In genomic region chr1:32963746-32964460, GRCh38 we compare ENCODE assay signal across 9 cellular contexts. TPM values are rescaled to one million over a fixed set of nuclear protein-coding genes. Genes with fewer than 3 reads are reported as not detected.
DNase-seq lines count a peak whose midpoint lies in the region; ATAC-seq, FAIRE-seq and TF ChIP-seq lines count a peak whose summit lies in the region.
"Had no signal": no experiment of that assay in that cellular context is flagged by ENCODE, and none has a peak within 500 bp of the region (broad histone marks: within the 10 kb centered on the region; RNA-seq: fewer than 3 reads in every experiment).

No MANE protein-coding gene starts in this region.

- BruUV-seq in Caco-2 (replicated peaks; lab: Mats Ljungman, UMichigan) (no TSS peak), GM12878 (replicated peaks; lab: Mats Ljungman, UMichigan) (no TSS peak)

- peaks cover 3% of the 10 kb centered on the region for H3K27me3 Mint-ChIP-seq in Caco-2 (ENCODE audit: insufficient read depth, unreplicated experiment)

- ATAC-seq in GM21526 (IDR thresholded peaks at IDR 0.05; ENCODE audit: low FRiP score, unreplicated experiment) (peak; percentile 15), GM12878 (peak; percentile 44)

- peak overlapping the region; percentile 47 for H2AFZ ChIP-seq in GM12878 (ENCODE audit: control insufficient read depth, low read depth, low read length)

- peak overlapping the region; percentile 81 for H3K4me3 Mint-ChIP-seq in Caco-2 (ENCODE audit: unreplicated experiment)

- H3K27ac ChIP-seq in GM12878 (ENCODE audit: control insufficient read depth, insufficient read depth), result peak overlapping the region; percentile 27; the same call in 1 of the 2 replicates
- no peak overlapping the region for H3K27ac ChIP-seq in iPS-18a (ENCODE audit: low read length)
- H3K27ac ChIP-seq in small intestine (ENCODE audit: low read depth in 1 of 2, low read length in 1 of 2), result peak overlapping the region; percentile 84 to 95

- peaks cover 6% of the 10 kb centered on the region for H3K4me1 Mint-ChIP-seq in Caco-2 (ENCODE audit: low read depth, unreplicated experiment)

- H3K36me3 ChIP-seq in Caco-2 (ENCODE audit: control insufficient read depth, insufficient read depth, low read length), result no peaks in the 10 kb centered on the region
- no peaks in the 10 kb centered on the region for H3K36me3 ChIP-seq in GM12878 (ENCODE audit: control insufficient read depth in 2 of 2, insufficient read depth in 2 of 2, low read length in 1 of 2)
- H3K36me3 ChIP-seq in iPS-18a (ENCODE audit: control insufficient read depth, low read depth, low read length), result no peaks in the 10 kb centered on the region
- no peaks in the 10 kb centered on the region for H3K36me3 ChIP-seq in small intestine (ENCODE audit: control insufficient read depth in 2 of 2, insufficient read depth in 2 of 2, low read length in 2 of 2)

- 2% methylated on average over 39 of the region's 78 CpGs for WGBS in GM12878 (ENCODE audit: insufficient coverage, insufficient replicate concordance, low lambda C conversion rate, missing lambda C conversion rate)
- 0 to 1% (median 0%) methylated on average over 51 to 78 of the region's 78 CpGs for WGBS in small intestine, 3 donors

- no peak for FAIRE-seq in GM12878 (lab: Jason Lieb, UNC)
- FAIRE-seq in small intestine (lab: Jason Lieb, UNC), result no peak
- FAIRE-seq in D721Med (lab: Jason Lieb, UNC), result no peak
- FAIRE-seq: colon had no signal

- TF ChIP-seq CTCF in Caco-2 (IDR thresholded peaks at IDR 0.05; ENCODE audit: insufficient read depth in 1 of 2, low read depth in 1 of 2, low read length in 1 of 2, severe bottlenecking in 1 of 2, unreplicated experiment in 1 of 2) (no peak), GM12878 (IDR thresholded peaks at IDR 0.05 in 2 of 3, conservative IDR thresholded peaks at IDR 0.05 in 1 of 3; ENCODE audit: control insufficient read depth in 2 of 3, extremely low read depth in 1 of 3, insufficient read depth in 1 of 3, low read depth in 3 of 3, low read length in 3 of 3) (no peak), D721Med (IDR thresholded peaks at IDR 0.05; ENCODE audit: insufficient read depth, missing control alignments) (no peak)

- TF ChIP-seq EP300 in Ishikawa (IDR thresholded peaks at IDR 0.05; ENCODE audit: borderline replicate concordance), result no peak
- TF ChIP-seq EP300 in GM12878 (IDR thresholded peaks at IDR 0.05; ENCODE audit: borderline replicate concordance in 1 of 2, control insufficient read depth in 1 of 2, low read depth in 2 of 2, low read length in 2 of 2), result no peak

- H3K4me1 ChIP-seq in Caco-2, result 0 out of 2 replicates have a peak, but pooled peaks cover 10% of the 10 kb centered on the region
- peaks cover 4% of the 10 kb centered on the region for H3K4me1 ChIP-seq in GM12878 (ENCODE audit: control insufficient read depth, insufficient read depth, low read length)
- H3K4me1 ChIP-seq in iPS-18a (ENCODE audit: control insufficient read depth, low read depth, low read length), result peaks cover 15% of the 10 kb centered on the region
- H3K4me1 ChIP-seq in small intestine (ENCODE audit: control insufficient read depth in 2 of 2, insufficient read depth in 1 of 2, low read depth in 1 of 2, low read length in 1 of 2), result peaks cover 2 to 6% of the 10 kb centered on the region in 2 donors

- RAD21 ChIA-PET in GM12878 (lab: Charles Lee; ENCODE audit: unreplicated experiment), result interaction anchor here (0.7 to 3.7 kb wide), 7 partner anchors 17 to 163 kb away, joined by 3 to 26 read pairs (median 4); no protein-coding TSS in a partner anchor

- TF ChIP-seq POLR2A in GM12878 (IDR thresholded peaks at IDR 0.05; ENCODE audit: low read depth, low read length), result no peak; the same call in none of the 2 replicates

- H3K27me3 ChIP-seq in Caco-2 (replicated peaks; ENCODE audit: control insufficient read depth, insufficient read depth, low read length) (no peaks in the 10 kb centered on the region), GM12878 (replicated peaks in 1 of 2; ENCODE audit: control insufficient read depth in 2 of 2, insufficient read depth in 2 of 2, low read length in 1 of 2) (no peaks in the 10 kb centered on the region), iPS-18a (ENCODE audit: control insufficient read depth, insufficient read depth, low read length) (peaks cover 11% of the 10 kb centered on the region), small intestine (ENCODE audit: control insufficient read depth in 2 of 2, insufficient read depth in 2 of 2, low read length in 2 of 2) (no peaks in the 10 kb centered on the region)

- no peaks in the 10 kb centered on the region for H3K9me3 ChIP-seq in Caco-2
- H3K9me3 ChIP-seq in GM12878 (replicated peaks; ENCODE audit: control insufficient read depth, insufficient read depth, low read length), result no peaks in the 10 kb centered on the region
- no peaks in the 10 kb centered on the region for H3K9me3 ChIP-seq in iPS-18a (ENCODE audit: control insufficient read depth, low read depth, low read length)
- H3K9me3 ChIP-seq in small intestine (ENCODE audit: control insufficient read depth, low read depth), result no peaks in the 10 kb centered on the region

- H3K9ac ChIP-seq in GM12878 (ENCODE audit: control insufficient read depth, insufficient read depth, low read length), result peak overlapping the region; percentile 63
- peak overlapping the region; percentile 34 for H3K9ac ChIP-seq in iPS-18a (ENCODE audit: low read length)

- in situ Hi-C loops in GM12878 (cut with MboI), result no loop called here

- peaks cover 6% of the 10 kb centered on the region for H3K36me3 Mint-ChIP-seq in Caco-2 (ENCODE audit: insufficient read depth, unreplicated experiment)

- SMC1A ChIA-PET in GM12878 (lab: Charles Lee; ENCODE audit: uncharacterized antibody, unreplicated experiment), result interaction anchor here (0.6 to 1.3 kb wide), 3 partner anchors 28 to 82 kb away, joined by 3 to 5 read pairs (median 4); no protein-coding TSS in a partner anchor

- DNase-seq in Caco-2 (peak; percentile 74 to 75), T-helper 22 cell (ENCODE audit: low read depth) (peak; percentile 42), GM12878 (ENCODE audit: low read depth, low spot score) (no peak), small intestine (peak; percentile 49), D721Med (ENCODE audit: insufficient read length, low spot score) (no peak)

- intact Hi-C loops in Caco-2 (cut with micrococcal nuclease; ENCODE audit: unreplicated experiment) (loop anchor here (1.0 kb wide), 1 partner anchor 43 kb away; no protein-coding TSS in a partner anchor), GM12878 (cut with micrococcal nuclease; ENCODE audit: unreplicated experiment) (loop anchor here (2.0 to 5.0 kb wide), 2 partner anchors 17 to 73 kb away; partner anchors contain the start of gene AK2)

- CTCF ChIA-PET in Caco-2 (lab: Charles Lee) (no interaction called here), GM12878 (lab: Yijun Ruan, JAX) (interaction anchor here (1.2 kb wide), 1 partner anchor 94 kb away, joined by 3 read pairs; no protein-coding TSS in a partner anchor)

- no peaks in the 10 kb centered on the region for H4K20me1 ChIP-seq in GM12878 (ENCODE audit: control insufficient read depth, insufficient read depth)

- TF ChIP-seq RAD21 in Ishikawa (IDR thresholded peaks at IDR 0.05; ENCODE audit: low read depth) (no peak), GM12878 (IDR thresholded peaks at IDR 0.05; ENCODE audit: insufficient read depth, low read depth, low read length) (no peak)

- POLR2A ChIA-PET in Caco-2 (lab: Charles Lee) (interaction anchor here (0.6 to 1.2 kb wide), 9 partner anchors 9 to 117 kb away, joined by 3 to 7 read pairs (median 4); partner anchors contain the start of gene AZIN2), GM12878 (lab: Charles Lee) (interaction anchor here (0.7 to 5.7 kb wide), 5 partner anchors 17 to 330 kb away, joined by 3 to 56 read pairs (median 5); no protein-coding TSS in a partner anchor)

- no peak overlapping the region for H3K27ac Mint-ChIP-seq in Caco-2 (ENCODE audit: unreplicated experiment)

- peaks cover 41% of the 10 kb centered on the region for H3K79me2 ChIP-seq in GM12878 (ENCODE audit: control insufficient read depth, insufficient read depth, low read length)

- peak overlapping the region; percentile 77 for H3K4me2 ChIP-seq in GM12878 (ENCODE audit: control insufficient read depth, insufficient read depth)

- peaks cover under 1% of the 10 kb centered on the region for H3K9me3 Mint-ChIP-seq in Caco-2 (ENCODE audit: unreplicated experiment)

- H3K4me3 ChIP-seq in Caco-2 (ENCODE audit: low read depth, low read length), result peak overlapping the region; percentile 74
- peak overlapping the region; percentile 79 for H3K4me3 ChIP-seq in GM12878
- H3K4me3 ChIP-seq in iPS-18a (ENCODE audit: low read length), result peak overlapping the region; percentile 76
- peak overlapping the region; percentile 98 to 99 for H3K4me3 ChIP-seq in small intestine (ENCODE audit: low read depth in 1 of 2, low read length in 2 of 2)

TF ChIP-seq in Ishikawa, 13 proteins besides CTCF, POLR2A, EP300 and RAD21 (continues in another document):
- TF ChIP-seq NFIC (IDR thresholded peaks at IDR 0.05), result no peak

TF ChIP-seq in GM12878, 131 proteins besides CTCF, POLR2A, EP300 and RAD21 (continues in another document):
- no peak for TF ChIP-seq WRNIP1 (IDR thresholded peaks at IDR 0.05; ENCODE audit: borderline replicate concordance, low read depth, low read length)

RNA-seq across cellular contexts. Expression of gene RNF19B, which starts 0.7 kb away (rescaled TPM):
- total RNA-seq in Caco-2 (2022), result 13.9 and 14.5 TPM in 2 replicates
- 15.2 and 15.5 TPM in 2 replicates for total RNA-seq in GM12878 (2013; cell fraction: nucleolus; rRNA removed)
- 17.2 and 17.6 TPM in 2 replicates for total RNA-seq in GM12878 (2014; rRNA removed)
- total RNA-seq in GM12878 (2014; rRNA removed; fragmentation: Illumina TruSeq; extraction: Trizol), result 15.5 and 16.7 TPM in 2 replicates
- total RNA-seq in GM12878 (2021), result 30.3 and 32.2 TPM in 2 replicates
- polyA plus RNA-seq in GM12878 (2011; ENCODE audit: low read depth), result 12.8 TPM
- 21.7 and 32.6 TPM in 2 replicates for polyA plus RNA-seq in GM12878 (2011; rRNA removed)
- 29.5 and 31.4 TPM in 2 replicates for polyA plus RNA-seq in GM12878 (2011; cell fraction: cytosol; rRNA removed)
- 16.5 and 19.7 TPM in 2 replicates for polyA plus RNA-seq in GM12878 (2011; cell fraction: nucleus; rRNA removed)
- 16.7 and 18.2 TPM in 2 replicates for polyA plus RNA-seq in GM12878 (2012)
- 23.1 and 24.9 TPM in 2 replicates for polyA plus RNA-seq in GM12878 (2014; fragmentation: Illumina TruSeq; extraction: Trizol)
- 1 to 10 TPM; 4.3 to 9.1 TPM for polyA plus RNA-seq in GM12878 (2014; fragmentation: Nextera tagmentation; extraction: Ambion mirVana)
- 23.4 and 24.2 TPM in 2 replicates for polyA plus RNA-seq in GM12878 (2014; rRNA removed)
- polyA plus RNA-seq in GM12878 (2016; fragmentation: Nextera tagmentation; extraction: Ambion mirVana), result 1 to 10 TPM; 2.8 to 4.0 TPM
- 54.0 and 66.6 TPM in 2 replicates for polyA minus RNA-seq in GM12878 (2011; rRNA and poly(A)+ RNA removed)
- 17.2 and 18.3 TPM in 2 replicates for polyA minus RNA-seq in GM12878 (2011; cell fraction: cytosol; rRNA and poly(A)+ RNA removed)
- 14.4 and 22.5 TPM in 2 replicates for polyA minus RNA-seq in GM12878 (2011; cell fraction: nucleus; rRNA and poly(A)+ RNA removed)
- polyA plus RNA-seq in small intestine, result 10 to 100 TPM; 20.8 to 29.2 (median 28.9) TPM

Comparison
In these comparisons a context has a peak if more than half of its experiments do, and no peak if none do; other contexts are left out.
1. DNase-seq: peak in Caco-2 (2 of 2), T-helper 22 cell (single experiment) and small intestine (single experiment); none in GM12878 (single experiment) and D721Med (single experiment).
2. Peak in every context shown above with its lines, with median percentiles within 50 percentile points of each other: H3K4me3 ChIP-seq.